Comparison of ENCODE assay signal across 1 cellular context in genomic region chr20:10306440-10307358, GRCh38.
TF ChIP-seq lines count a peak whose summit lies in the region.

No MANE protein-coding gene starts in this region.

TF ChIP-seq in HEK293, 187 proteins besides CTCF, POLR2A, EP300 and RAD21 (continued from another document):
- TF ChIP-seq TSHZ1 (tag by site-specific recombination; IDR thresholded peaks at IDR 0.05; ENCODE audit: borderline replicate concordance) (no peak), ZNF600 (tag by site-specific recombination; IDR thresholded peaks at IDR 0.05) (no peak), FEZF1 (tag by site-specific recombination; IDR thresholded peaks at IDR 0.05) (peak; percentile 82), SP2 (tag by site-specific recombination; IDR thresholded peaks at IDR 0.05) (no peak), KLF7 (tag by site-specific recombination; IDR thresholded peaks at IDR 0.05; ENCODE audit: borderline replicate concordance) (no peak), ZNF791 (tag by site-specific recombination; IDR thresholded peaks at IDR 0.05) (no peak), ZNF596 (tag by site-specific recombination; IDR thresholded peaks at IDR 0.05) (no peak), ZNF558 (tag by site-specific recombination; IDR thresholded peaks at IDR 0.05) (no peak), SCRT2 (tag by site-specific recombination; IDR thresholded peaks at IDR 0.05) (no peak), ZNF654 (tag by site-specific recombination; IDR thresholded peaks at IDR 0.05; ENCODE audit: low read depth) (no peak), ZSCAN30 (tag by site-specific recombination; IDR thresholded peaks at IDR 0.05) (no peak), ZNF530 (tag by site-specific recombination; IDR thresholded peaks at IDR 0.05; ENCODE audit: low read depth) (no peak), ZNF629 (tag by site-specific recombination; IDR thresholded peaks at IDR 0.05) (peak; percentile 42; the same call in 1 of the 2 replicates), KLF8 (tag by site-specific recombination; IDR thresholded peaks at IDR 0.05) (no peak), ZNF561 (tag by site-specific recombination; IDR thresholded peaks at IDR 0.05; ENCODE audit: borderline replicate concordance) (no peak), GLI2 (tag by site-specific recombination; IDR thresholded peaks at IDR 0.05; ENCODE audit: borderline replicate concordance, low read depth) (no peak), ZNF664 (tag by site-specific recombination; IDR thresholded peaks at IDR 0.05) (0 out of 2 replicates have a peak, but pooled peaks have one; percentile 34), INSM2 (tag by site-specific recombination; IDR thresholded peaks at IDR 0.05) (peak; percentile 68; the same call in 1 of the 2 replicates), PRDM6 (tag by site-specific recombination; IDR thresholded peaks at IDR 0.05) (peak; percentile 44; the same call in 1 of the 2 replicates), ZNF776 (tag by site-specific recombination; IDR thresholded peaks at IDR 0.05; ENCODE audit: borderline replicate concordance) (no peak), TRIM28 (IDR thresholded peaks at IDR 0.05; ENCODE audit: borderline replicate concordance, low read length) (no peak), ZBTB49 (tag by site-specific recombination; IDR thresholded peaks at IDR 0.05; ENCODE audit: low read depth) (no peak), ZSCAN16 (tag by site-specific recombination; IDR thresholded peaks at IDR 0.05) (no peak), WT1 (tag by site-specific recombination; IDR thresholded peaks at IDR 0.05) (no peak), ZXDB (tag by site-specific recombination; IDR thresholded peaks at IDR 0.05) (peak; percentile 81), ZNF26 (tag by site-specific recombination; IDR thresholded peaks at IDR 0.05) (no peak), ZNF843 (tag by site-specific recombination; IDR thresholded peaks at IDR 0.05) (peak; percentile 62; the same call in 1 of the 2 replicates), ZNF121 (tag by site-specific recombination; IDR thresholded peaks at IDR 0.05) (no peak), HOXA7 (CRISPR knock-in tag; IDR thresholded peaks at IDR 0.05; ENCODE audit: borderline replicate concordance) (no peak), ZNF184 (tag by site-specific recombination; IDR thresholded peaks at IDR 0.05) (no peak), HOXD13 (CRISPR knock-in tag; IDR thresholded peaks at IDR 0.05; ENCODE audit: borderline replicate concordance) (peak; percentile 72; the same call in 1 of the 2 replicates), ZNF18 (tag by site-specific recombination; IDR thresholded peaks at IDR 0.05) (peak; percentile 71; the same call in 1 of the 2 replicates), ZNF624 (tag by site-specific recombination; IDR thresholded peaks at IDR 0.05) (no peak), ZNF391 (tag by site-specific recombination; IDR thresholded peaks at IDR 0.05; ENCODE audit: borderline replicate concordance, low read depth) (no peak), ZNF324 (tag by site-specific recombination; IDR thresholded peaks at IDR 0.05) (no peak)
TF ChIP-seq in HEK293: peak in this region for 12.
